ENCODE assay signal across 17 cellular contexts in genomic region chr17:74123350-74123749, GRCh38.
DNase-seq lines count a peak whose midpoint lies in the region; ATAC-seq and TF ChIP-seq lines count a peak whose summit lies in the region.
"Had no signal": no experiment of that assay in that cellular context is flagged by ENCODE, and none has a peak within 500 bp of the region (broad histone marks: within the 10 kb centered on the region; RNA-seq: fewer than 3 reads in every experiment).

No MANE protein-coding gene starts in this region.

- ATAC-seq in activated T-cell treated with anti-CD3 and anti-CD28 coated beads, Interleukin-2, amount 50 U/mL, for 72 hours (replicated peaks in 1 of 2): no peak
- ATAC-seq in activated naive CD4-positive, alpha-beta T cell treated with anti-CD3 and anti-CD28 coated beads, Interleukin-2, amount 50 U/mL, for 72 hours: no peak
- ATAC-seq: activated T-helper 17 cell treated with anti-CD3 and anti-CD28 coated beads, Interleukin-2, amount 50 U/mL, for 72 hours; right cardiac atrium had no signal

- H3K36me3 ChIP-seq in WERI-Rb-1: no peaks in the 10 kb centered on the region
- H3K36me3 ChIP-seq: ascending aorta, tibial artery had no signal

- H3K9me3 Mint-ChIP-seq in activated T-cell treated with anti-CD3 and anti-CD28 coated beads, Interleukin-2, amount 50 U/mL, for 72 hours: no peaks in the 10 kb centered on the region
- no peaks in the 10 kb centered on the region for H3K9me3 Mint-ChIP-seq in activated naive CD4-positive, alpha-beta T cell treated with anti-CD3 and anti-CD28 coated beads, Interleukin-2, amount 50 U/mL, for 72 hours

- no peaks in the 10 kb centered on the region for H3K27me3 ChIP-seq in WERI-Rb-1 (ENCODE audit: insufficient read depth, low read depth, severe bottlenecking)
- H3K27me3 ChIP-seq: ascending aorta had no signal

- peaks cover 22% of the 10 kb centered on the region for H3K27me3 Mint-ChIP-seq in activated T-cell treated with anti-CD3 and anti-CD28 coated beads, Interleukin-2, amount 50 U/mL, for 72 hours (ENCODE audit: low read depth)

- peak overlapping the region; percentile 47 for H3K27ac Mint-ChIP-seq in activated T-cell treated with anti-CD3 and anti-CD28 coated beads, Interleukin-2, amount 50 U/mL, for 72 hours
- no peak overlapping the region for H3K27ac Mint-ChIP-seq in activated naive CD4-positive, alpha-beta T cell treated with anti-CD3 and anti-CD28 coated beads, Interleukin-2, amount 50 U/mL, for 72 hours
- H3K27ac Mint-ChIP-seq: activated T-helper 17 cell treated with anti-CD3 and anti-CD28 coated beads, Interleukin-2, amount 50 U/mL, for 72 hours had no signal

- no peak overlapping the region for H3K27ac ChIP-seq in WERI-Rb-1
- peak overlapping the region; percentile 63 for H3K27ac ChIP-seq in temporal lobe (ENCODE audit: low read depth, low read length)
- H3K27ac ChIP-seq: ascending aorta, tibial artery had no signal

- no peaks in the 10 kb centered on the region for H3K36me3 Mint-ChIP-seq in activated T-cell treated with anti-CD3 and anti-CD28 coated beads, Interleukin-2, amount 50 U/mL, for 72 hours (ENCODE audit: insufficient read depth in 2 of 2)
- no peaks in the 10 kb centered on the region for H3K36me3 Mint-ChIP-seq in activated naive CD4-positive, alpha-beta T cell treated with anti-CD3 and anti-CD28 coated beads, Interleukin-2, amount 50 U/mL, for 72 hours

- DNase-seq in activated T-cell treated with anti-CD3 and anti-CD28 coated beads, Interleukin-2, amount 50 U/mL, for 72 hours: no peak
- DNase-seq in activated T-cell treated with anti-CD3 and anti-CD28 coated beads, Interleukin-2, amount 50 U/mL, for 48 hours: no peak
- DNase-seq in WERI-Rb-1: no peak
- DNase-seq in iris pigment epithelial cell (ENCODE audit: low read depth): peak; percentile 14
- DNase-seq in DMS153 treated with DMSO at 0.1 percent for 48 hours (lab: John Stamatoyannopoulos, UW; ENCODE audit: unreplicated experiment): no peak
- no peak for DNase-seq in activated naive CD4-positive, alpha-beta T cell treated with anti-CD3 and anti-CD28 coated beads, Interleukin-2, amount 50 U/mL, for 72 hours (ENCODE audit: low spot score in 2 of 2)
- no peak for DNase-seq in AML-193 (lab: John Stamatoyannopoulos, UW)
- DNase-seq: NCI-H1048; right cardiac atrium; SIG-M5; stimulated activated CD4-positive, alpha-beta T cell treated with anti-CD3 and anti-CD28 coated beads, Interleukin-2, amount 100 ng/mL, for 24 hours; T-helper 9 cell had no signal

- peaks cover 4% of the 10 kb centered on the region for H3K9me3 ChIP-seq in WERI-Rb-1 (ENCODE audit: severe bottlenecking)
- H3K9me3 ChIP-seq: ascending aorta, tibial artery had no signal

- H3K4me3 ChIP-seq in WERI-Rb-1 (ENCODE audit: low read depth, low read length): no peak overlapping the region
- H3K4me3 ChIP-seq: ascending aorta, tibial artery had no signal

- no peaks in the 10 kb centered on the region for H3K4me1 Mint-ChIP-seq in activated T-cell treated with anti-CD3 and anti-CD28 coated beads, Interleukin-2, amount 50 U/mL, for 72 hours (ENCODE audit: low read depth)

- peak; percentile 31; the same call in 1 of the 2 replicates for TF ChIP-seq CTCF in WERI-Rb-1 (IDR thresholded peaks at IDR 0.05; ENCODE audit: low read depth, low read length)

- H3K4me3 Mint-ChIP-seq in activated T-cell treated with anti-CD3 and anti-CD28 coated beads, Interleukin-2, amount 50 U/mL, for 72 hours: no peak overlapping the region
- H3K4me3 Mint-ChIP-seq: activated T-helper 17 cell treated with anti-CD3 and anti-CD28 coated beads, Interleukin-2, amount 50 U/mL, for 72 hours; neural crest cell had no signal
